Comparison of ENCODE assay signal across 24 cellular contexts in genomic region chr16:25265968-25266367, GRCh38. TPM values are rescaled to one million over a fixed set of nuclear protein-coding genes. Genes with fewer than 3 reads are reported as not detected.
"Had no signal": no experiment of that assay in that cellular context is flagged by ENCODE, and none has a peak within 500 bp of the region (broad histone marks: within the 10 kb centered on the region; RNA-seq: fewer than 3 reads in every experiment).

No MANE protein-coding gene starts in this region.

- H3K27me3 ChIP-seq: MG63, SJSA1 had no signal

- H3K9me3 Mint-ChIP-seq: IgD-negative memory B cell had no signal

- H3K27ac Mint-ChIP-seq: IgD-negative memory B cell had no signal

- H3K9me3 ChIP-seq: MG63, SJSA1 had no signal

- H3K27me3 Mint-ChIP-seq: IgD-negative memory B cell had no signal

- H3K27ac ChIP-seq: SJSA1, SK-N-MC had no signal

- FAIRE-seq: RCC 7860 had no signal

- H3K4me3 ChIP-seq: MG63, SJSA1, SK-N-MC had no signal

- H3K4me1 ChIP-seq: SJSA1 had no signal

- H3K4me3 Mint-ChIP-seq: IgD-negative memory B cell had no signal

- DNase-seq: KG1, MG63, NCI-H1092, NCI-H1105 treated with DMSO at 0.1 percent for 48 hours, NCI-H1436, NCI-H187, NCI-H2029, NCI-H2081 treated with DMSO at 0.1 percent for 48 hours, NCI-H2171, NCI-H226, NCI-H446, NCI-H510A, NCI-H524 treated with DMSO at 0.1 percent for 48 hours, NCI-H69, NCI-H774, Right ventricle myocardium superior, RPMI8226, SIG-M5, T-helper 1 cell had no signal

RNA-seq across cellular contexts. Expression of gene AQP8, which starts 49.2 kb away (rescaled TPM):
- total RNA-seq: HT-29, Right ventricle myocardium superior, SJSA1 had no signal
- polyA plus RNA-seq: IgD-negative memory B cell had no signal
